In the genomic region with DNA sequence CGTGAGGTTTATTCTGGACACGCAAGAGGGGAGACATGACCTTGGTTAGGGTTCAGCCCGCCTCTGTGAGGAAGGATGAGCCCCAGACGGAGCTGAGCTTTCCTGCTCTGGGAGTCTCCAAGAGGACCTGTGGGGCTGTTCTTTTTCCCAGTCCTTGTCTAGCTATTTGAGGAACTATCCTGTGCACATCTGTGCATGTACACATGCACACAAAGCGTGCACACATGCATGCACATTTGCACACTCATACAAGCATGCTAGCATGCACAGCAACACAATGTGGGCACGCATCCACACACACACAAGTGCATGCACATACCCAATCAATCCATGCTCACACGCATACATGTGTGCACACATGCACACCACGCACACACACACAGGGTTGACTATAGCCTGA, we compare ENCODE assay signal across 23 cellular contexts. TPM values are rescaled to one million over a fixed set of nuclear protein-coding genes. Genes with fewer than 3 reads are reported as not detected.
DNase-seq lines count a peak whose midpoint lies in the region; ATAC-seq, FAIRE-seq and TF ChIP-seq lines count a peak whose summit lies in the region.
"Had no signal": no experiment of that assay in that cellular context is flagged by ENCODE, and none has a peak within 500 bp of the region (broad histone marks: within the 10 kb centered on the region; RNA-seq: fewer than 3 reads in every experiment).

No MANE protein-coding gene starts in this region.

- H3K27me3 ChIP-seq in HepG2 (ENCODE audit: control insufficient read depth in 1 of 2, insufficient read depth in 2 of 2, low read length in 2 of 2) = no peaks in the 10 kb centered on the region
- no peaks in the 10 kb centered on the region for H3K27me3 ChIP-seq in right lobe of liver
- H3K27me3 ChIP-seq in NT2/D1 (ENCODE audit: insufficient read depth, insufficient read length) = no peaks in the 10 kb centered on the region
- no peaks in the 10 kb centered on the region for H3K27me3 ChIP-seq in neural progenitor cell

- in situ Hi-C loops in HepG2 (cut with HindIII; ENCODE audit: extremely low pct_ligation_motif_present, low pct_unique_long_range_greater_than_20kb) = no loop called here

- H3K9ac ChIP-seq in HepG2 (ENCODE audit: insufficient read depth, low read depth, low read length) (no peak overlapping the region), NT2/D1 (ENCODE audit: insufficient read length, low read depth) (peak overlapping the region; percentile 32), neural progenitor cell (no peak overlapping the region)

- no peaks in the 10 kb centered on the region for H3K9me3 ChIP-seq in HepG2 (ENCODE audit: low read length)
- H3K9me3 ChIP-seq in right lobe of liver = no peaks in the 10 kb centered on the region
- no peaks in the 10 kb centered on the region; the same call in 1 of the 2 replicates for H3K9me3 ChIP-seq in NT2/D1 (ENCODE audit: insufficient read depth, low read length)
- H3K9me3 ChIP-seq in neural progenitor cell (ENCODE audit: low read depth) = no peaks in the 10 kb centered on the region

- POLR2A ChIA-PET in HepG2 (lab: Yijun Ruan, JAX) = no interaction called here

- TF ChIP-seq POLR2A in HepG2 (IDR thresholded peaks at IDR 0.05; ENCODE audit: insufficient read depth in 1 of 2, low read depth in 2 of 2, low read length in 2 of 2) (peak in 1 of 2 experiments; percentile 41; a peak in 1 of 4 replicates), right lobe of liver (IDR thresholded peaks at IDR 0.05) (no peak)

- peaks cover 11% of the 10 kb centered on the region for H3K27me3 Mint-ChIP-seq in neural progenitor cell (ENCODE audit: insufficient read depth, low read depth)

- no peak for TF ChIP-seq EP300 in HepG2 (IDR thresholded peaks at IDR 0.05; ENCODE audit: low read depth in 2 of 2, low read length in 2 of 2)
- TF ChIP-seq EP300 in HepG2 (CRISPR knock-in tag; IDR thresholded peaks at IDR 0.05; ENCODE audit: borderline replicate concordance) = no peak

- H3K4me1 Mint-ChIP-seq in neural progenitor cell = peaks cover 6% of the 10 kb centered on the region
- H3K4me1 Mint-ChIP-seq: B cell had no signal

- 96% methylated on average over 8 of the region's 8 CpGs for WGBS in HepG2 (ENCODE audit: low lambda C conversion rate)
- 92% methylated on average over 2 of the region's 8 CpGs for WGBS in right lobe of liver (ENCODE audit: insufficient coverage, low coverage, low lambda C conversion rate, missing lambda C conversion rate)

- H3K9me3 Mint-ChIP-seq in neural progenitor cell = no peaks in the 10 kb centered on the region

- H3K27ac Mint-ChIP-seq in neural progenitor cell = peak overlapping the region; percentile 62
- H3K27ac Mint-ChIP-seq: B cell had no signal

- H3K4me3 Mint-ChIP-seq in neural progenitor cell = no peak overlapping the region
- H3K4me3 Mint-ChIP-seq: B cell had no signal

- H3K36me3 ChIP-seq in HepG2 (replicated peaks in 1 of 2; ENCODE audit: control insufficient read depth in 1 of 2, insufficient read depth in 2 of 2, low read length in 2 of 2) (peaks cover 57 to 90% of the 10 kb centered on the region in 2 experiments), right lobe of liver (peaks cover 0 to 92% (median 34%) of the 10 kb centered on the region in 4 donors), NT2/D1 (ENCODE audit: insufficient read depth, insufficient read length, low read length) (no peaks in the 10 kb centered on the region), neural progenitor cell (no peaks in the 10 kb centered on the region)

- intact Hi-C loops in HepG2 (cut with micrococcal nuclease; ENCODE audit: unreplicated experiment) (no loop called here), right lobe of liver (cut with DNase I) (no loop called here)

- TF ChIP-seq RAD21 in HepG2 (CRISPR knock-in tag; IDR thresholded peaks at IDR 0.05) = no peak

- DNase-seq in HepG2 (ENCODE audit: low spot score) = no peak
- no peak for DNase-seq in right lobe of liver
- no peak for DNase-seq in NT2/D1 (ENCODE audit: low read depth, low spot score)
- DNase-seq in neural progenitor cell (ENCODE audit: low spot score) = no peak
- DNase-seq in activated CD8-positive, alpha-beta memory T cell treated with anti-CD3 and anti-CD28 coated beads, Interleukin-2, amount 50 U/mL, for 4 hours = no peak
- DNase-seq: C1 segment of cervical spinal cord; Calu3; CD4-positive, alpha-beta memory T cell; COR-L47; DMS53; DMS79 treated with DMSO at 0.1 percent for 48 hours; GF-D8; GOT3; HCEC 1CT had no signal

- CTCF ChIA-PET in HepG2 (lab: Yijun Ruan, JAX; ENCODE audit: low intra/inter-chr PET ratio, low total read pairs) = no interaction called here

- H2AFZ ChIP-seq in HepG2 (ENCODE audit: low read length) (no peak overlapping the region), neural progenitor cell (replicated peaks) (no peak overlapping the region)

- H3K4me2 ChIP-seq in HepG2 (ENCODE audit: low read depth, low read length) (no peak overlapping the region), neural progenitor cell (no peak overlapping the region)

- H3K79me2 ChIP-seq in HepG2 (ENCODE audit: insufficient read depth, low read length) (no peaks in the 10 kb centered on the region), neural progenitor cell (ENCODE audit: low read depth) (no peaks in the 10 kb centered on the region)

- H3K4me3 ChIP-seq in HepG2 (replicated peaks in 1 of 3; ENCODE audit: insufficient read depth in 1 of 3, low read depth in 2 of 3, low read length in 3 of 3) (no peak overlapping the region), right lobe of liver (no peak overlapping the region), NT2/D1 (ENCODE audit: insufficient read length, low read depth) (no peak overlapping the region), neural progenitor cell (no peak overlapping the region)

- H3K27ac ChIP-seq in HepG2 (ENCODE audit: extremely low read length, insufficient read depth, low read length) (no peak overlapping the region), right lobe of liver (no peak overlapping the region), neural progenitor cell (no peak overlapping the region)
- H3K27ac ChIP-seq: 22Rv1 had no signal

- no peaks in the 10 kb centered on the region for H3K36me3 Mint-ChIP-seq in neural progenitor cell
- H3K36me3 Mint-ChIP-seq: CD4-positive, alpha-beta memory T cell had no signal

- no peaks in the 10 kb centered on the region for H3K4me1 ChIP-seq in HepG2 (ENCODE audit: insufficient read depth, low read length)
- no peaks in the 10 kb centered on the region for H3K4me1 ChIP-seq in right lobe of liver
- peaks cover 19% of the 10 kb centered on the region for H3K4me1 ChIP-seq in NT2/D1 (ENCODE audit: insufficient read depth, insufficient read length)
- H3K4me1 ChIP-seq in neural progenitor cell = no peaks in the 10 kb centered on the region

- FAIRE-seq in HepG2 (lab: Jason Lieb, UNC) = no peak
- FAIRE-seq: A204.1, GM12892, GM19239 had no signal

- ATAC-seq in HepG2 (no peak; the same call in 2 of the 3 replicates), right lobe of liver (no peak), GM18498 (IDR thresholded peaks at IDR 0.05; ENCODE audit: unreplicated experiment) (no peak), GM21825 (IDR thresholded peaks at IDR 0.05; ENCODE audit: unreplicated experiment) (no peak), HG03469 (IDR thresholded peaks at IDR 0.05; ENCODE audit: unreplicated experiment) (no peak)

- no peaks in the 10 kb centered on the region for H3F3A ChIP-seq in neural progenitor cell (ENCODE audit: low read depth)

- TF ChIP-seq CTCF in HepG2 (CRISPR knock-in tag; IDR thresholded peaks at IDR 0.05) (no peak), right lobe of liver (IDR thresholded peaks at IDR 0.05) (no peak), neural progenitor cell (IDR thresholded peaks at IDR 0.05) (no peak)

- no TSS peak for BruUV-seq in HepG2 (replicated peaks; lab: Mats Ljungman, UMichigan)

- H4K20me1 ChIP-seq in HepG2 (ENCODE audit: insufficient read depth, low read length) (0 out of 2 replicates have a peak, but pooled peaks cover 7% of the 10 kb centered on the region), neural progenitor cell (ENCODE audit: low read depth) (no peaks in the 10 kb centered on the region)

RNA-seq across cellular contexts. Expression of gene ABCC6, which starts 40.4 kb away (rescaled TPM):
- 69.0 and 105 TPM in 2 replicates for total RNA-seq in HepG2 (2016; rRNA removed; fragmentation: Illumina TruSeq; extraction: Trizol)
- total RNA-seq in HepG2 (2016; cell fraction: cytosol; rRNA removed; fragmentation: Illumina TruSeq; extraction: Trizol; ENCODE audit: low read depth) = 46.6 and 50.0 TPM in 2 replicates
- total RNA-seq in HepG2 (2016; cell fraction: insoluble cytoplasmic fraction; rRNA removed; fragmentation: Illumina TruSeq; extraction: Trizol) = 66.2 and 111 TPM in 2 replicates
- total RNA-seq in HepG2 (2016; cell fraction: membrane; rRNA removed; fragmentation: Illumina TruSeq; extraction: Trizol) = 72.4 and 74.0 TPM in 2 replicates
- 130 and 145 TPM in 2 replicates for total RNA-seq in HepG2 (2016; cell fraction: nucleus; rRNA removed; fragmentation: Illumina TruSeq; extraction: Trizol)
- polyA plus RNA-seq in HepG2 (2011; rRNA removed) = 82.4 and 93.6 TPM in 2 replicates
- polyA plus RNA-seq in HepG2 (2011; cell fraction: cytosol; rRNA removed) = 54.2 and 60.1 TPM in 2 replicates
- polyA plus RNA-seq in HepG2 (2011; cell fraction: nucleus; rRNA removed) = 278 and 296 TPM in 2 replicates
- polyA plus RNA-seq in HepG2 (2012) = 40.5 and 55.8 TPM in 2 replicates
- polyA plus RNA-seq in HepG2 (2016; cell fraction: cytosol; fragmentation: Illumina TruSeq; extraction: Trizol; ENCODE audit: low read depth) = 42.5 and 47.9 TPM in 2 replicates
- 81.9 and 89.8 TPM in 2 replicates for polyA plus RNA-seq in HepG2 (2016; cell fraction: insoluble cytoplasmic fraction; fragmentation: Illumina TruSeq; extraction: Trizol; ENCODE audit: low read depth)
- polyA plus RNA-seq in HepG2 (2016; cell fraction: membrane; fragmentation: Illumina TruSeq; extraction: Trizol; ENCODE audit: low read depth) = 76.1 and 80.8 TPM in 2 replicates
- 234 and 237 TPM in 2 replicates for polyA plus RNA-seq in HepG2 (2016; cell fraction: nucleus; fragmentation: Illumina TruSeq; extraction: Trizol; ENCODE audit: insufficient read depth, low read depth)
- 3.8 and 144 TPM in 2 replicates for polyA minus RNA-seq in HepG2 (2011; rRNA and poly(A)+ RNA removed; ENCODE audit: low replicate concordance)
- 22.9 and 30.3 TPM in 2 replicates for polyA minus RNA-seq in HepG2 (2011; cell fraction: cytosol; rRNA and poly(A)+ RNA removed)
- polyA minus RNA-seq in HepG2 (2011; cell fraction: nucleus; rRNA and poly(A)+ RNA removed) = 184 and 244 TPM in 2 replicates
- total RNA-seq in right lobe of liver = 100 to 1,000 TPM in 3 of 6 experiments, 10 to 100 TPM in 3; 54.9 to 115 (median 97.1) TPM
- total RNA-seq in neural progenitor cell (ENCODE audit: low replicate concordance) = 0.79 and 2.4 TPM in 2 replicates
- total RNA-seq: B cell; CD4-positive, alpha-beta memory T cell; Daoy had no signal

RNA-seq across cellular contexts. Expression of gene NOMO3, which starts 49.4 kb away (rescaled TPM):
- total RNA-seq in HepG2 (2016; rRNA removed; fragmentation: Illumina TruSeq; extraction: Trizol) = 17.2 and 44.0 TPM in 2 replicates
- 31.5 and 33.0 TPM in 2 replicates for total RNA-seq in HepG2 (2016; cell fraction: cytosol; rRNA removed; fragmentation: Illumina TruSeq; extraction: Trizol; ENCODE audit: low read depth)
- 14.3 and 47.7 TPM in 2 replicates for total RNA-seq in HepG2 (2016; cell fraction: insoluble cytoplasmic fraction; rRNA removed; fragmentation: Illumina TruSeq; extraction: Trizol)
- 25.3 and 26.3 TPM in 2 replicates for total RNA-seq in HepG2 (2016; cell fraction: membrane; rRNA removed; fragmentation: Illumina TruSeq; extraction: Trizol)
- total RNA-seq in HepG2 (2016; cell fraction: nucleus; rRNA removed; fragmentation: Illumina TruSeq; extraction: Trizol) = 79.2 and 109 TPM in 2 replicates
- 80.8 and 85.8 TPM in 2 replicates for polyA plus RNA-seq in HepG2 (2011; rRNA removed)
- polyA plus RNA-seq in HepG2 (2011; cell fraction: cytosol; rRNA removed) = 22.4 and 52.5 TPM in 2 replicates
- 206 and 219 TPM in 2 replicates for polyA plus RNA-seq in HepG2 (2011; cell fraction: nucleus; rRNA removed)
- 98.9 and 131 TPM in 2 replicates for polyA plus RNA-seq in HepG2 (2012)
- 2.0 and 3.3 TPM in 2 replicates for polyA plus RNA-seq in HepG2 (2016; cell fraction: cytosol; fragmentation: Illumina TruSeq; extraction: Trizol; ENCODE audit: low read depth)
- 7.8 and 8.3 TPM in 2 replicates for polyA plus RNA-seq in HepG2 (2016; cell fraction: insoluble cytoplasmic fraction; fragmentation: Illumina TruSeq; extraction: Trizol; ENCODE audit: low read depth)
- 3.5 and 4.3 TPM in 2 replicates for polyA plus RNA-seq in HepG2 (2016; cell fraction: membrane; fragmentation: Illumina TruSeq; extraction: Trizol; ENCODE audit: low read depth)
- polyA plus RNA-seq in HepG2 (2016; cell fraction: nucleus; fragmentation: Illumina TruSeq; extraction: Trizol; ENCODE audit: insufficient read depth, low read depth) = 123 and 146 TPM in 2 replicates
- polyA minus RNA-seq in HepG2 (2011; rRNA and poly(A)+ RNA removed; ENCODE audit: low replicate concordance) = 124 and 446 TPM in 2 replicates
- 66.0 and 80.2 TPM in 2 replicates for polyA minus RNA-seq in HepG2 (2011; cell fraction: cytosol; rRNA and poly(A)+ RNA removed)
- 170 and 246 TPM in 2 replicates for polyA minus RNA-seq in HepG2 (2011; cell fraction: nucleus; rRNA and poly(A)+ RNA removed)
- total RNA-seq in right lobe of liver = 10 to 100 TPM; 23.5 to 50.4 (median 31.5) TPM
- 18.1 and 29.2 TPM in 2 replicates for total RNA-seq in neural progenitor cell (ENCODE audit: low replicate concordance)

Comparison
In these comparisons a context has a peak if more than half of its experiments do, and no peak if none do; other contexts are left out.
1. RNA of gene ABCC6, which starts 40.4 kb away (total RNA-seq): 54.9 to 115 TPM in right lobe of liver and 46.6 to 145 TPM in HepG2; 0.79 to 2.4 TPM in neural progenitor cell; every median in the first group is over 10 times any median in the second.